Comparison of ENCODE assay signal across 13 cellular contexts in the genomic region with DNA sequence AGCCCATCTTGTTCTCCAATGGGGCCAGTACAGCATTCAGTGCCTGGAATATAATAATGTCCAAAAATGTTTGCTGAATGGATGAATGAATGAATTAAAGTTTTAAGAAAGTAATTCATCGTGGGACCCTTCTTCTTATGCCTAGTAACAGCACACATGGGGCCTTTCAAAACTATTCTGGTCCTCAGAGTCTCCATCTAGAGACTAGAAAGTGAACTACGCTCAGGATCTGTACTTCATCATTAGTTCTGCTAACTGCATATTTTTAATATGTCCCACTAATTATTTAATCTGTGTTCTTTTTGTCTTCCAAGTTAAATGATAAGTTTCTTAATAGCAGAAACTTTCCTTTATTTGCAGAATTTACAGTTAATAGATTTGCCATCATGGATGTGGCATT.
A peak's percentile ranks its signal among the peaks of the same experiment; 100 is the strongest.
DNase-seq lines count a peak whose midpoint lies in the region; ATAC-seq, FAIRE-seq and TF ChIP-seq lines count a peak whose summit lies in the region.
"Had no signal": no experiment of that assay in that cellular context is flagged by ENCODE, and none has a peak within 500 bp of the region (broad histone marks: within the 10 kb centered on the region; RNA-seq: fewer than 3 reads in every experiment).

No MANE protein-coding gene starts in this region.

- intact Hi-C loops in psoas muscle (cut with DNase I), result no loop called here
- intact Hi-C loops in esophagus muscularis mucosa (cut with DNase I), result no loop called here

- H3K9ac ChIP-seq in SK-N-SH, result no peak overlapping the region

- no peak overlapping the region for H3K4me2 ChIP-seq in SK-N-SH

- FAIRE-seq in bronchial epithelial cell (lab: Jason Lieb, UNC), result no peak

- no peak for TF ChIP-seq RAD21 in SK-N-SH (IDR thresholded peaks at IDR 0.05; ENCODE audit: low read length)

- peak; percentile 35; the same call in 1 of the 2 replicates for TF ChIP-seq CTCF in SK-N-SH (IDR thresholded peaks at IDR 0.05)
- TF ChIP-seq CTCF in LNCaP clone FGC (IDR thresholded peaks at IDR 0.05; ENCODE audit: control insufficient read depth, extremely low read depth, insufficient read depth), result peak; percentile 22; the same call in 1 of the 2 replicates
- TF ChIP-seq CTCF in bronchial epithelial cell (IDR thresholded peaks at IDR 0.05; ENCODE audit: insufficient read depth, low read length, severe bottlenecking), result peak; percentile 27
- TF ChIP-seq CTCF in psoas muscle (IDR thresholded peaks at IDR 0.05), result peak; percentile 8
- TF ChIP-seq CTCF in esophagus muscularis mucosa (IDR thresholded peaks at IDR 0.05), result peak in 1 of 3 experiments; percentile 21

- H3K4me3 ChIP-seq in SK-N-SH (ENCODE audit: low read depth in 2 of 2, low read length in 1 of 2), result no peak overlapping the region
- no peak overlapping the region for H3K4me3 ChIP-seq in LNCaP clone FGC (ENCODE audit: low read depth, low read length)
- H3K4me3 ChIP-seq in bronchial epithelial cell (ENCODE audit: low read depth, low read length), result no peak overlapping the region
- H3K4me3 ChIP-seq in psoas muscle, result no peak overlapping the region
- H3K4me3 ChIP-seq in esophagus muscularis mucosa, result no peak overlapping the region

- H3K36me3 ChIP-seq in SK-N-SH (replicated peaks in 1 of 2; ENCODE audit: control insufficient read depth in 1 of 2, insufficient read depth in 2 of 2, low read length in 1 of 2) (no peaks in the 10 kb centered on the region), bronchial epithelial cell (ENCODE audit: control insufficient read depth, insufficient read depth, low read length) (no peaks in the 10 kb centered on the region), psoas muscle (ENCODE audit: insufficient read depth in 1 of 2, low read depth in 1 of 2) (no peaks in the 10 kb centered on the region), esophagus muscularis mucosa (no peaks in the 10 kb centered on the region)

- no peak overlapping the region for H2AFZ ChIP-seq in SK-N-SH (ENCODE audit: low read depth)

- H4K20me1 ChIP-seq in SK-N-SH (ENCODE audit: insufficient read depth), result no peaks in the 10 kb centered on the region

- TF ChIP-seq POLR2A in esophagus muscularis mucosa (IDR thresholded peaks at IDR 0.05; ENCODE audit: low read depth), result no peak

- H3K79me2 ChIP-seq in SK-N-SH (ENCODE audit: insufficient read depth), result no peaks in the 10 kb centered on the region

- H3K9me3 ChIP-seq in SK-N-SH, result peaks cover 5% of the 10 kb centered on the region
- peaks cover 3% of the 10 kb centered on the region for H3K9me3 ChIP-seq in psoas muscle
- peaks cover 0 to 12% (median 8%) of the 10 kb centered on the region in 4 donors for H3K9me3 ChIP-seq in esophagus muscularis mucosa

- no peak for TF ChIP-seq EP300 in SK-N-SH (IDR thresholded peaks at IDR 0.05; ENCODE audit: borderline replicate concordance in 1 of 2, low read depth in 1 of 2, low read length in 1 of 2)
- TF ChIP-seq EP300 in esophagus muscularis mucosa (IDR thresholded peaks at IDR 0.05), result no peak

- WGBS in SK-N-SH (ENCODE audit: low lambda C conversion rate), result 46% methylated on average over 2 of the region's 2 CpGs
- WGBS in psoas muscle, 3 donors, result 62 to 71% (median 62%) methylated on average over 2 of the region's 2 CpGs
- 68% methylated on average over 2 of the region's 2 CpGs for WGBS in esophagus muscularis mucosa

- POLR2A ChIA-PET in SK-N-SH (lab: Yijun Ruan, JAX), result no interaction called here

- no peaks in the 10 kb centered on the region for H3F3A ChIP-seq in SK-N-SH (replicated peaks; ENCODE audit: insufficient read depth)

- H3K4me1 ChIP-seq in SK-N-SH (ENCODE audit: control insufficient read depth in 1 of 2, insufficient read depth in 2 of 2, low read depth in 1 of 2, low read length in 1 of 2) (no peaks in the 10 kb centered on the region), psoas muscle (no peaks in the 10 kb centered on the region), esophagus muscularis mucosa (no peaks in the 10 kb centered on the region)

- no peaks in the 10 kb centered on the region for H3K27me3 ChIP-seq in SK-N-SH (ENCODE audit: insufficient read depth)
- H3K27me3 ChIP-seq in bronchial epithelial cell (ENCODE audit: control insufficient read depth, insufficient read depth, low read length), result no peaks in the 10 kb centered on the region
- H3K27me3 ChIP-seq in psoas muscle (ENCODE audit: insufficient read depth in 3 of 3, low read length in 2 of 3), result peaks cover 0 to 13% (median 2%) of the 10 kb centered on the region in 3 donors
- peaks cover 0 to 31% (median 2%) of the 10 kb centered on the region in 4 donors for H3K27me3 ChIP-seq in esophagus muscularis mucosa

- H3K27ac ChIP-seq in SK-N-SH (ENCODE audit: low read depth in 2 of 2, low read length in 1 of 2), result no peak overlapping the region
- H3K27ac ChIP-seq in psoas muscle, result no peak overlapping the region
- no peak overlapping the region for H3K27ac ChIP-seq in esophagus muscularis mucosa (replicated peaks in 1 of 4)

- no peaks in the 10 kb centered on the region for H3K9me2 ChIP-seq in SK-N-SH

- CTCF ChIA-PET in SK-N-SH (lab: Yijun Ruan, JAX), result interaction anchor here (0.6 to 8.0 kb wide), 4 partner anchors 10 to 544 kb away, joined by 3 to 101 read pairs (median 4); no protein-coding TSS in a partner anchor

- no peak for ATAC-seq in SK-N-SH treated with all-trans-retinoic acid at 6 μM for 48 hours
- ATAC-seq in psoas muscle, result no peak
- ATAC-seq: activated CD4-positive, CD25-positive, alpha-beta regulatory T cell treated with anti-CD3 and anti-CD28 coated beads, Interleukin-2, amount 50 U/mL, for 24 hours; activated naive CD8-positive, alpha-beta T cell treated with anti-CD3 and anti-CD28 coated beads, Interleukin-2, amount 50 U/mL, for 24 hours had no signal

- DNase-seq in SK-N-SH (no peak), LNCaP clone FGC (ENCODE audit: low read depth) (no peak), bronchial epithelial cell (ENCODE audit: low read depth) (peak; percentile 11), psoas muscle (no peak), DMS153 treated with DMSO at 0.1 percent for 48 hours (lab: John Stamatoyannopoulos, UW; ENCODE audit: unreplicated experiment) (no peak), esophagus muscularis mucosa (ENCODE audit: extremely low spot score) (no peak)
- DNase-seq in activated effector memory CD4-positive, alpha-beta T cell treated with anti-CD3 and anti-CD28 coated beads, Interleukin-2, amount 50 U/mL, for 16 hours, result no peak
- DNase-seq: activated naive CD8-positive, alpha-beta T cell treated with anti-CD3 and anti-CD28 coated beads, Interleukin-2, amount 50 U/mL, for 24 hours; CD4-positive, CD25-positive, alpha-beta regulatory T cell; midbrain; stimulated activated CD4-positive, alpha-beta T cell treated with anti-CD3 and anti-CD28 coated beads, Interleukin-15, amount 100 ng/mL, for 24 hours had no signal

TF ChIP-seq in SK-N-SH, 30 proteins besides CTCF, POLR2A, EP300 and RAD21 (continues in another document):
- TF ChIP-seq TAF1 (IDR thresholded peaks at IDR 0.05; ENCODE audit: borderline replicate concordance, low read depth, low read length) (no peak), NRF1 (IDR thresholded peaks at IDR 0.05; ENCODE audit: low read depth, low read length) (no peak), ELF1 (IDR thresholded peaks at IDR 0.05) (no peak), MXI1 (IDR thresholded peaks at IDR 0.05; ENCODE audit: low read depth, low read length) (no peak), FOXM1 (IDR thresholded peaks at IDR 0.05; ENCODE audit: low read depth) (no peak), EZH2phosphoT487 (IDR thresholded peaks at IDR 0.05; ENCODE audit: borderline replicate concordance, low read depth) (no peak)
- TF ChIP-seq, protein P1, sequence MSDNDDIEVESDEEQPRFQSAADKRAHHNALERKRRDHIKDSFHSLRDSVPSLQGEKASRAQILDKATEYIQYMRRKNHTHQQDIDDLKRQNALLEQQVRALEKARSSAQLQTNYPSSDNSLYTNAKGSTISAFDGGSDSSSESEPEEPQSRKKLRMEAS (IDR thresholded peaks at IDR 0.05; ENCODE audit: low read depth), result no peak

TF ChIP-seq in SK-N-SH treated with all-trans-retinoic acid at 6 μM for 48 hours, 23 proteins besides CTCF, POLR2A, EP300 and RAD21:
- TF ChIP-seq ZNF565 (CRISPR knock-in tag; conservative IDR thresholded peaks at IDR 0.05; ENCODE audit: low read depth) (no peak), ZFP30 (CRISPR knock-in tag; IDR thresholded peaks at IDR 0.05) (no peak), ZNF8 (CRISPR knock-in tag; IDR thresholded peaks at IDR 0.05) (no peak)
